ENCODE assay signal across 24 cellular contexts in genomic region chr18:53887447-53887846, GRCh38.
"Had no signal": no experiment of that assay in that cellular context is flagged by ENCODE, and none has a peak within 500 bp of the region (broad histone marks: within the 10 kb centered on the region; RNA-seq: fewer than 3 reads in every experiment).

No MANE protein-coding gene starts in this region.

- ATAC-seq: activated CD4-positive, CD25-positive, alpha-beta regulatory T cell treated with anti-CD3 and anti-CD28 coated beads, Interleukin-2, amount 50 U/mL, for 24 hours; activated CD8-positive, alpha-beta memory T cell treated with anti-CD3 and anti-CD28 coated beads, Interleukin-2, amount 10 ng/mL, durations not matched to agents 7 days and 5 days; activated T-cell treated with anti-CD3 and anti-CD28 coated beads, Interleukin-2, amount 50 U/mL, for 4 hours had no signal

- H3K27me3 Mint-ChIP-seq: activated CD8-positive, alpha-beta memory T cell treated with anti-CD3 and anti-CD28 coated beads, Interleukin-2, amount 10 ng/mL, durations not matched to agents 7 days and 5 days had no signal

- H3K36me3 Mint-ChIP-seq: activated CD8-positive, alpha-beta memory T cell treated with anti-CD3 and anti-CD28 coated beads, Interleukin-2, amount 10 ng/mL, durations not matched to agents 7 days and 5 days; activated naive CD8-positive, alpha-beta T cell had no signal

- H3K36me3 ChIP-seq: breast epithelium, Peyer's patch, SJCRH30 had no signal

- DNase-seq: activated CD4-positive, alpha-beta T cell treated with anti-CD3 and anti-CD28 coated beads for 4 hours; activated CD4-positive, alpha-beta T cell treated with anti-CD3 and anti-CD28 coated beads, Interleukin-2, amount 50 U/mL, for 48 hours; activated CD8-positive, alpha-beta memory T cell treated with anti-CD3 and anti-CD28 coated beads, Interleukin-2, amount 10 ng/mL, durations not matched to agents 7 days and 5 days; activated effector memory CD4-positive, alpha-beta T cell treated with anti-CD3 and anti-CD28 coated beads, Interleukin-2, amount 50 U/mL, for 16 hours; activated naive CD4-positive, alpha-beta T cell treated with anti-CD3 and anti-CD28 coated beads for 36 hours; activated T-cell treated with anti-CD3 and anti-CD28 coated beads, Interleukin-2, amount 50 U/mL, for 4 hours; caudate nucleus; NCI-H1092 treated with DMSO at 0.1 percent for 48 hours; NCI-H1436 treated with DMSO at 0.1 percent for 48 hours; NCI-H187; NCI-H2081; NCI-H446; NCI-H524; Peyer's patch; Right ventricle myocardium superior; SJCRH30; SK-N-SH; T-helper 1 cell had no signal

- H3K4me3 ChIP-seq: breast epithelium, Peyer's patch, SJCRH30 had no signal

- H3K9me3 ChIP-seq: breast epithelium, Peyer's patch, SJCRH30, SK-N-SH had no signal

- H3K9me3 Mint-ChIP-seq: activated naive CD4-positive, alpha-beta T cell treated with anti-CD3 and anti-CD28 coated beads for 36 hours; activated T-cell treated with anti-CD3 and anti-CD28 coated beads, Interleukin-2, amount 50 U/mL, for 4 hours had no signal

- H3K27ac Mint-ChIP-seq: activated CD8-positive, alpha-beta memory T cell treated with anti-CD3 and anti-CD28 coated beads, Interleukin-2, amount 10 ng/mL, durations not matched to agents 7 days and 5 days; activated naive CD4-positive, alpha-beta T cell treated with anti-CD3 and anti-CD28 coated beads for 36 hours; activated naive CD8-positive, alpha-beta T cell had no signal

- H3K4me1 Mint-ChIP-seq: activated CD8-positive, alpha-beta memory T cell treated with anti-CD3 and anti-CD28 coated beads, Interleukin-2, amount 10 ng/mL, durations not matched to agents 7 days and 5 days had no signal

- H3K27me3 ChIP-seq: breast epithelium, Peyer's patch, SJCRH30 had no signal

- H3K4me3 Mint-ChIP-seq: activated CD8-positive, alpha-beta memory T cell treated with anti-CD3 and anti-CD28 coated beads, Interleukin-2, amount 10 ng/mL, durations not matched to agents 7 days and 5 days; activated naive CD4-positive, alpha-beta T cell treated with anti-CD3 and anti-CD28 coated beads for 36 hours; activated naive CD8-positive, alpha-beta T cell; activated T-cell treated with anti-CD3 and anti-CD28 coated beads, Interleukin-2, amount 50 U/mL, for 4 hours had no signal

- H3K27ac ChIP-seq: breast epithelium, KMS-11, Peyer's patch, RWPE1, SJCRH30, VCaP had no signal
